25 cellular contexts compared by ENCODE assay signal in the genomic region with DNA sequence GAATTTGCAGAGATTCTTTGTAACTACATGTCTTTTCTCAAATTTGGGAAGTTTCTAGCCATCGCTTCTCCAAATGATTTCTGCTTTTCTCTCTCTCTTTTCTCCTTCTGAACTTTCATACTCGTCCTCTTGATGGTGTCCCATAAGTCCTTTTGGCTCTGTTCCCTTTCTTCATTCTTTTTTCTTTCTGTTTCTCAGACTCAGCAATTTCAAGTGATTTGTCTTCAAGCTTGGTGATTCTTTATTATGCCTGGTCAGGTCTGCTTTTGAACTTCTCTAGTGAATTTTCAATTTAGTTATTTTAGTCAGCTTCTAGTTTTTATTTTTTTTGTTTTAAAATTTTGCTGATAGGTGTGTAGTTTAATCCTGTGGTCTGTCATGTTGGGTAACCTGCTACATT.
"Had no signal": no experiment of that assay in that cellular context is flagged by ENCODE, and none has a peak within 500 bp of the region (broad histone marks: within the 10 kb centered on the region; RNA-seq: fewer than 3 reads in every experiment).

No MANE protein-coding gene starts in this region.

- ATAC-seq: gastrocnemius medialis; left lobe of liver; mucosa of descending colon; natural killer cell treated with Interleukin-12 subunit alpha and Interleukin-12 subunit beta and Interleukin-15 and Interleukin-18, amount 100 ng/mL, for 72 hours; stimulated activated memory B cell treated with anti-CD40 and anti-IgM and Interleukin-4, amounts not matched to agents 10 μg/mL and 1 μg/mL and 100 μg/mL, for 72 hours; stimulated activated naive CD8-positive, alpha-beta T cell treated with anti-CD3 and anti-CD28 coated beads, Interleukin-15, Interleukin-2, amounts not matched to agents 100 U/mL and 50 U/mL, for 24 hours had no signal

- H3K27ac Mint-ChIP-seq: memory B cell; natural killer cell treated with Interleukin-12 subunit alpha and Interleukin-12 subunit beta and Interleukin-15 and Interleukin-18, amount 100 ng/mL, for 72 hours; progenitor cell of endocrine pancreas; stimulated activated memory B cell treated with anti-CD40 and anti-IgM and Interleukin-4, amounts not matched to agents 10 μg/mL and 1 μg/mL and 100 μg/mL, for 72 hours had no signal

- H2AFZ ChIP-seq: parathyroid adenoma had no signal

- H3K79me2 ChIP-seq: parathyroid adenoma had no signal

- DNase-seq: dermis blood vessel endothelial cell; effector memory CD4-positive, alpha-beta T cell; erythroblast; gastrocnemius medialis; head of caudate nucleus; kidney; mucosa of descending colon; naive B cell; sigmoid colon; stimulated activated CD4-positive, alpha-beta T cell treated with anti-CD3 and anti-CD28 coated beads, Interleukin-2, amount 100 ng/mL, for 24 hours; stimulated activated CD4-positive, alpha-beta T cell treated with anti-CD3 and anti-CD28 coated beads, Interleukin-4, amount 100 ng/mL, for 4 hours; stimulated activated naive CD8-positive, alpha-beta T cell treated with anti-CD3 and anti-CD28 coated beads, Interleukin-15, Interleukin-2, amounts not matched to agents 100 U/mL and 50 U/mL, for 24 hours; substantia nigra; testis; tibial artery had no signal

- H3K9me3 Mint-ChIP-seq: memory B cell; natural killer cell treated with Interleukin-12 subunit alpha and Interleukin-12 subunit beta and Interleukin-15 and Interleukin-18, amount 100 ng/mL, for 72 hours; neural crest cell had no signal

- H3K4me1 ChIP-seq: gastrocnemius medialis, parathyroid adenoma, sigmoid colon, testis, tibial artery, vagina had no signal

- H3K4me3 ChIP-seq: coronary artery, gastrocnemius medialis, lung, mucosa of descending colon, sigmoid colon, testis, tibial artery, vagina had no signal

- H3K4me1 Mint-ChIP-seq: memory B cell; naive B cell; neural crest cell; stimulated activated memory B cell treated with anti-CD40 and anti-IgM and Interleukin-4, amounts not matched to agents 10 μg/mL and 1 μg/mL and 100 μg/mL, for 72 hours had no signal

- H3K36me3 Mint-ChIP-seq: memory B cell; naive B cell; natural killer cell treated with Interleukin-12 subunit alpha and Interleukin-12 subunit beta and Interleukin-15 and Interleukin-18, amount 100 ng/mL, for 72 hours; stimulated activated memory B cell treated with anti-CD40 and anti-IgM and Interleukin-4, amounts not matched to agents 10 μg/mL and 1 μg/mL and 100 μg/mL, for 72 hours had no signal

- H3K27ac ChIP-seq: coronary artery, gastrocnemius medialis, parathyroid adenoma, sigmoid colon, testis, tibial artery, vagina had no signal

- H3K9me3 ChIP-seq: gastrocnemius medialis, mucosa of descending colon, sigmoid colon, testis, tibial artery, vagina had no signal

- H3K27me3 Mint-ChIP-seq: progenitor cell of endocrine pancreas had no signal

- H3K4me3 Mint-ChIP-seq: memory B cell; naive B cell; natural killer cell treated with Interleukin-12 subunit alpha and Interleukin-12 subunit beta and Interleukin-15 and Interleukin-18, amount 100 ng/mL, for 72 hours; neural crest cell; stimulated activated memory B cell treated with anti-CD40 and anti-IgM and Interleukin-4, amounts not matched to agents 10 μg/mL and 1 μg/mL and 100 μg/mL, for 72 hours had no signal

- H3K27me3 ChIP-seq: gastrocnemius medialis, sigmoid colon, testis, tibial artery, vagina had no signal

- H3K36me3 ChIP-seq: gastrocnemius medialis, sigmoid colon, tibial artery, vagina had no signal
